In genomic region chr7:3912291-3912690, GRCh38 we compare ENCODE assay signal across 18 cellular contexts.
"Had no signal": no experiment of that assay in that cellular context is flagged by ENCODE, and none has a peak within 500 bp of the region (broad histone marks: within the 10 kb centered on the region; RNA-seq: fewer than 3 reads in every experiment).

No MANE protein-coding gene starts in this region.

- H3K4me1 ChIP-seq: right atrium auricular region, tibial artery, vagina had no signal

- DNase-seq: activated CD4-positive, alpha-beta memory T cell treated with anti-CD3 and anti-CD28 coated beads, Interleukin-2, amount 10 ng/mL, durations not matched to agents 7 days and 5 days; activated CD4-positive, alpha-beta T cell treated with anti-CD3 and anti-CD28 coated beads for 36 hours; activated gamma-delta T cell treated with Interleukin-2 at 50 U/mL for 16 hours; activated naive CD8-positive, alpha-beta T cell treated with anti-CD3 and anti-CD28 coated beads, Interleukin-2, amount 10 ng/mL, durations not matched to agents 7 days and 5 days; activated T-cell treated with anti-CD3 and anti-CD28 coated beads, Interleukin-2, amount 50 U/mL, for 48 hours; anterior cingulate cortex; foreskin melanocyte; heart right ventricle; posterior cingulate gyrus; stimulated activated CD4-positive, alpha-beta T cell treated with anti-CD3 and anti-CD28 coated beads, Interleukin-4, amount 100 ng/mL, for 4 hours; tibial artery had no signal

- H3K36me3 ChIP-seq: cardiac muscle cell, heart right ventricle, neutrophil, right atrium auricular region, tibial artery, vagina had no signal

- H3K27ac ChIP-seq: cardiac muscle cell, heart right ventricle, neutrophil, right atrium auricular region, tibial artery, vagina had no signal

- H3K4me1 Mint-ChIP-seq: activated CD4-positive, alpha-beta memory T cell treated with anti-CD3 and anti-CD28 coated beads, Interleukin-2, amount 10 ng/mL, durations not matched to agents 7 days and 5 days had no signal

- H3K9me3 ChIP-seq: heart right ventricle, neutrophil, right atrium auricular region, tibial artery, vagina had no signal

- H3K4me3 ChIP-seq: cardiac muscle cell, heart right ventricle, right atrium auricular region, skin epidermis, tibial artery, vagina had no signal

- H3K27me3 ChIP-seq: cardiac muscle cell, heart right ventricle, neutrophil, right atrium auricular region, tibial artery, vagina had no signal

- H3K4me3 Mint-ChIP-seq: activated CD4-positive, alpha-beta memory T cell treated with anti-CD3 and anti-CD28 coated beads, Interleukin-2, amount 10 ng/mL, durations not matched to agents 7 days and 5 days; activated CD4-positive, alpha-beta T cell treated with anti-CD3 and anti-CD28 coated beads for 36 hours; activated naive CD8-positive, alpha-beta T cell treated with anti-CD3 and anti-CD28 coated beads, Interleukin-2, amount 10 ng/mL, durations not matched to agents 7 days and 5 days had no signal

- H3K27ac Mint-ChIP-seq: activated CD4-positive, alpha-beta memory T cell treated with anti-CD3 and anti-CD28 coated beads, Interleukin-2, amount 10 ng/mL, durations not matched to agents 7 days and 5 days; activated CD4-positive, alpha-beta T cell treated with anti-CD3 and anti-CD28 coated beads for 36 hours; activated naive CD8-positive, alpha-beta T cell treated with anti-CD3 and anti-CD28 coated beads, Interleukin-2, amount 10 ng/mL, durations not matched to agents 7 days and 5 days had no signal

- H3K36me3 Mint-ChIP-seq: activated naive CD8-positive, alpha-beta T cell treated with anti-CD3 and anti-CD28 coated beads, Interleukin-2, amount 10 ng/mL, durations not matched to agents 7 days and 5 days had no signal

- ATAC-seq: heart right ventricle had no signal

- FAIRE-seq: endometrium, islet of Langerhans had no signal

- H3K27me3 Mint-ChIP-seq: activated CD4-positive, alpha-beta memory T cell treated with anti-CD3 and anti-CD28 coated beads, Interleukin-2, amount 10 ng/mL, durations not matched to agents 7 days and 5 days; activated naive CD8-positive, alpha-beta T cell treated with anti-CD3 and anti-CD28 coated beads, Interleukin-2, amount 10 ng/mL, durations not matched to agents 7 days and 5 days had no signal

- H3K9me3 Mint-ChIP-seq: activated CD4-positive, alpha-beta memory T cell treated with anti-CD3 and anti-CD28 coated beads, Interleukin-2, amount 10 ng/mL, durations not matched to agents 7 days and 5 days had no signal
